In the genomic region with DNA sequence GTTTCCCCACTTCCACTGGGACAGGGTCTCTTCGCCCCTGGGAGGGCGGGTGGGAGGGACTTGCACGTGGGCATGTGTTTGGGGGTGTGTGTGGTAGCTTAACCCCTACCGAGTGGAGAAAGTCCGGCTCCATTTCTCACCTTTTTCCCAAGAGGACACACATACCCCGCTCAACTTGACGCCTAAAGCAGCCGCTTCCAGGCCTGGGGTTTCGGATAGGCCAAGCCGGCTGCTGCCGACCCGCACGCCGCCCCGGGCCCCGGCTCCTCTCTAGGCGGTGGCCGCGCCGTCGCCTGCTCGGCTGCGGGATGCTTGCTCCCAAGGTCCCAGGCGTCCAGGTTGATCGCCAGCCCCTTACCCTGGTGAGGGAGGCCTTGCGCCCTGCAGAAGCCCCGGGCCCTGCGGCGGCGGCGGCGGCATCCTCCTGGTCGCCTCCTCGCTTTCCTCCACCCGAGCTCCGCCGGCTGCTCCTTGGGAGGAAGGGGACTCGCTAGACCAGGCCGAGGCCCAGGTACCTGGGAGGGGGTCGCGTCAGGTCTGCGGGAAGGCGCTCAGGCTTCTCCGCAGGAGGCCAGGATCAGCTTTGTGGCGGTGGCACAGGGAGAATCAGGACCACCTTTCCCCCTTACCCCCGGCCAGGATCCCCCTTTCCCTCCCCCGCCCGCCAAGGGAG, we compare ENCODE assay signal across 12 cellular contexts. TPM values are rescaled to one million over a fixed set of nuclear protein-coding genes. Genes with fewer than 3 reads are reported as not detected.
DNase-seq lines count a peak whose midpoint lies in the region; ATAC-seq, FAIRE-seq and TF ChIP-seq lines count a peak whose summit lies in the region.
"Had no signal": no experiment of that assay in that cellular context is flagged by ENCODE, and none has a peak within 500 bp of the region (broad histone marks: within the 10 kb centered on the region; RNA-seq: fewer than 3 reads in every experiment).

No MANE protein-coding gene starts in this region.

- no peak for TF ChIP-seq CTCF in BE2C (IDR thresholded peaks at IDR 0.05; ENCODE audit: low read depth, low read length)
- no peak for TF ChIP-seq CTCF in GM20000 (IDR thresholded peaks at IDR 0.05; ENCODE audit: extremely low read depth, missing control alignments)
- TF ChIP-seq CTCF in osteoblast (IDR thresholded peaks at IDR 0.05; ENCODE audit: extremely low read depth, low read depth, low read length) = no peak

- H3K4me3 Mint-ChIP-seq in stimulated activated memory B cell treated with anti-CD40 and anti-IgM and Interleukin-4, amounts not matched to agents 10 μg/mL and 1 μg/mL and 100 μg/mL, for 72 hours = no peak overlapping the region

- no peak overlapping the region for H3K4me2 ChIP-seq in osteoblast (ENCODE audit: insufficient read depth, low read length)

- H3K79me2 ChIP-seq in osteoblast (ENCODE audit: insufficient read depth, low read length) = no peaks in the 10 kb centered on the region

- peaks cover 41% of the 10 kb centered on the region for H3K4me1 Mint-ChIP-seq in stimulated activated memory B cell treated with anti-CD40 and anti-IgM and Interleukin-4, amounts not matched to agents 10 μg/mL and 1 μg/mL and 100 μg/mL, for 72 hours

- no peaks in the 10 kb centered on the region for H3K9me3 Mint-ChIP-seq in stimulated activated memory B cell treated with anti-CD40 and anti-IgM and Interleukin-4, amounts not matched to agents 10 μg/mL and 1 μg/mL and 100 μg/mL, for 72 hours

- H2AFZ ChIP-seq in osteoblast (ENCODE audit: low read length) = no peak overlapping the region

- H3K27ac Mint-ChIP-seq in stimulated activated memory B cell treated with anti-CD40 and anti-IgM and Interleukin-4, amounts not matched to agents 10 μg/mL and 1 μg/mL and 100 μg/mL, for 72 hours = no peak overlapping the region

- no peak for FAIRE-seq in RCC 7860 (lab: Jason Lieb, UNC)

- ATAC-seq in GM19351 (IDR thresholded peaks at IDR 0.05; ENCODE audit: unreplicated experiment) = no peak
- no peak for ATAC-seq in stimulated activated memory B cell treated with anti-CD40 and anti-IgM and Interleukin-4, amounts not matched to agents 10 μg/mL and 1 μg/mL and 100 μg/mL, for 72 hours
- no peak for ATAC-seq in GM19455 (IDR thresholded peaks at IDR 0.05; ENCODE audit: unreplicated experiment)
- ATAC-seq: gastroesophageal sphincter, HCT116 had no signal

- H3K36me3 ChIP-seq in BE2C (peaks cover 15% of the 10 kb centered on the region), osteoblast (ENCODE audit: insufficient read depth, low read length) (no peaks in the 10 kb centered on the region)
- H3K36me3 ChIP-seq: gastroesophageal sphincter had no signal

- no peaks in the 10 kb centered on the region for H3K36me3 Mint-ChIP-seq in stimulated activated memory B cell treated with anti-CD40 and anti-IgM and Interleukin-4, amounts not matched to agents 10 μg/mL and 1 μg/mL and 100 μg/mL, for 72 hours

- no peaks in the 10 kb centered on the region for H4K20me1 ChIP-seq in osteoblast (ENCODE audit: insufficient read depth, low read length)

- no peak overlapping the region for H3K27ac ChIP-seq in osteoblast (ENCODE audit: low read depth, low read length)
- H3K27ac ChIP-seq: gastroesophageal sphincter had no signal

- H3K27me3 ChIP-seq in BE2C (no peaks in the 10 kb centered on the region), osteoblast (ENCODE audit: insufficient read depth, low read length) (peaks cover 94% of the 10 kb centered on the region)

- 0 out of 2 replicates have a peak, but pooled peaks cover 4% of the 10 kb centered on the region for H3K4me1 ChIP-seq in BE2C
- H3K4me1 ChIP-seq in osteoblast (ENCODE audit: insufficient read depth, low read length) = peaks cover 6% of the 10 kb centered on the region

- H3K27me3 Mint-ChIP-seq in stimulated activated memory B cell treated with anti-CD40 and anti-IgM and Interleukin-4, amounts not matched to agents 10 μg/mL and 1 μg/mL and 100 μg/mL, for 72 hours = peaks cover 90% of the 10 kb centered on the region

- H3K4me3 ChIP-seq in BE2C (ENCODE audit: low read depth, low read length) (peak overlapping the region; percentile 93), osteoblast (ENCODE audit: insufficient read depth, low read length) (no peak overlapping the region)

- DNase-seq in BE2C = no peak
- DNase-seq in GM20000 (ENCODE audit: low spot score) = peak; percentile 50
- DNase-seq in ecto neural progenitor cell (ENCODE audit: low spot score) = peak; percentile 71
- DNase-seq in osteoblast (ENCODE audit: insufficient read length, low spot score, missing footprints) = peak; percentile 89
- no peak for DNase-seq in RCC 7860 (ENCODE audit: low spot score)
- DNase-seq: activated CD4-positive, alpha-beta T cell treated with anti-CD3 and anti-CD28 coated beads, Interleukin-2, amount 50 U/mL, for 4 hours; NCI-H187 treated with DMSO at 0.1 percent for 48 hours had no signal

- H3K9me3 ChIP-seq in BE2C (no peaks in the 10 kb centered on the region), osteoblast (ENCODE audit: low read depth, low read length) (no peaks in the 10 kb centered on the region)
- H3K9me3 ChIP-seq: gastroesophageal sphincter had no signal

RNA-seq across cellular contexts. Expression of gene GATA3, which starts 3.2 kb away (rescaled TPM):
- polyA plus RNA-seq in BE2C (2012; ENCODE audit: insufficient read depth, insufficient read length, low read depth) = 223 TPM
- total RNA-seq in osteoblast = not detected in 2 replicates

Comparison
In these comparisons a context has a peak if more than half of its experiments do, and no peak if none do; other contexts are left out.
1. DNase-seq: peak in GM20000 (single experiment), ecto neural progenitor cell (single experiment) and osteoblast (single experiment); none in BE2C (single experiment) and RCC 7860 (single experiment).